Comparison of ENCODE assay signal across 8 cellular contexts in genomic region chr3:108090066-108090700, GRCh38. TPM values are rescaled to one million over a fixed set of nuclear protein-coding genes. Genes with fewer than 3 reads are reported as not detected.
DNase-seq lines count a peak whose midpoint lies in the region; ATAC-seq, FAIRE-seq and TF ChIP-seq lines count a peak whose summit lies in the region.

No MANE protein-coding gene starts in this region.

- H3K4me3 Mint-ChIP-seq in CD4-positive, alpha-beta T cell, result peak overlapping the region; percentile 100

- no peaks in the 10 kb centered on the region for H3K9me3 Mint-ChIP-seq in CD4-positive, alpha-beta T cell

- H4K20me1 ChIP-seq in KMS-11 (ENCODE audit: insufficient read depth) (no peaks in the 10 kb centered on the region; the same call in 1 of the 2 replicates), keratinocyte (ENCODE audit: control insufficient read depth, extremely low read depth, insufficient read depth, low read length) (no peaks in the 10 kb centered on the region)

- no peak for FAIRE-seq in keratinocyte (lab: Jason Lieb, UNC)

- H3K9ac ChIP-seq in KMS-11, result peak overlapping the region; percentile 83
- H3K9ac ChIP-seq in keratinocyte (ENCODE audit: control insufficient read depth, extremely low read depth, insufficient read depth, low read length), result peak overlapping the region; percentile 87

- peak; percentile 22 to 77 (median 44) for DNase-seq in CD4-positive, alpha-beta T cell
- DNase-seq in WERI-Rb-1 (peak; percentile 29), breast epithelium (ENCODE audit: low spot score in 2 of 2) (no peak), keratinocyte (ENCODE audit: low read depth, low spot score) (no peak)
- DNase-seq in stimulated activated CD4-positive, alpha-beta T cell treated with anti-CD3 and anti-CD28 coated beads, Interleukin-12 subunit alpha, Interleukin-12 subunit beta, amount 100 ng/mL, for 4 hours, result peak; percentile 52

- H2AFZ ChIP-seq in KMS-11 (ENCODE audit: low read depth) (peak overlapping the region; percentile 58; the same call in 1 of the 2 replicates), keratinocyte (ENCODE audit: control insufficient read depth, low read length) (peak overlapping the region; percentile 86)

- peaks cover 39% of the 10 kb centered on the region for H3K4me1 ChIP-seq in KMS-11 (ENCODE audit: low read depth, poor library complexity, severe bottlenecking)
- H3K4me1 ChIP-seq in breast epithelium, result peaks cover 0 to 4% of the 10 kb centered on the region in 2 donors
- H3K4me1 ChIP-seq in keratinocyte (ENCODE audit: control insufficient read depth, extremely low read depth, insufficient read depth, low read length), result peaks cover 8% of the 10 kb centered on the region

- dilution Hi-C loops in keratinocyte (cut with MboI; ENCODE audit: extremely low pct_ligation_motif_present, low sequenced_read_pairs), result no loop called here

- H3K4me2 ChIP-seq in KMS-11 (peak overlapping the region; percentile 91), keratinocyte (ENCODE audit: control insufficient read depth, extremely low read depth, insufficient read depth, low read depth, low read length) (peak overlapping the region; percentile 97)

- TF ChIP-seq CTCF in CD4-positive, alpha-beta T cell (IDR thresholded peaks at IDR 0.05), result no peak
- TF ChIP-seq CTCF in KMS-11 (conservative IDR thresholded peaks at IDR 0.05; ENCODE audit: low read depth, low read length), result no peak
- no peak for TF ChIP-seq CTCF in WERI-Rb-1 (IDR thresholded peaks at IDR 0.05; ENCODE audit: low read depth, low read length)
- no peak for TF ChIP-seq CTCF in breast epithelium (IDR thresholded peaks at IDR 0.05)
- no peak for TF ChIP-seq CTCF in keratinocyte (optimal IDR thresholded peaks at IDR 0.05 in 1 of 3, IDR thresholded peaks at IDR 0.05 in 1 of 3, conservative IDR thresholded peaks at IDR 0.05 in 1 of 3; ENCODE audit: extremely low read depth in 1 of 3, insufficient read depth in 2 of 3, low read length in 3 of 3)

- CTCF ChIA-PET in CD4-positive, alpha-beta T cell (lab: Charles Lee), result no interaction called here

- no peaks in the 10 kb centered on the region for H3K9me1 ChIP-seq in keratinocyte (ENCODE audit: control insufficient read depth, extremely low read depth, insufficient read depth, low read length)

- peak; percentile 45 for ATAC-seq in CD4-positive, alpha-beta T cell (ENCODE audit: poor library complexity)
- peak; percentile 20 for ATAC-seq in GM21447 (IDR thresholded peaks at IDR 0.05; ENCODE audit: unreplicated experiment)
- ATAC-seq in HG03521 (IDR thresholded peaks at IDR 0.05; ENCODE audit: unreplicated experiment), result no peak

- no peak overlapping the region for H3K27ac Mint-ChIP-seq in CD4-positive, alpha-beta T cell

- H3K36me3 Mint-ChIP-seq in CD4-positive, alpha-beta T cell (ENCODE audit: low read depth), result peaks cover 23% of the 10 kb centered on the region

- peak overlapping the region; percentile 98 for H3K27ac ChIP-seq in CD4-positive, alpha-beta T cell (ENCODE audit: low read depth, low read length)
- H3K27ac ChIP-seq in KMS-11, result peak overlapping the region; percentile 83
- H3K27ac ChIP-seq in WERI-Rb-1, result peak overlapping the region; percentile 62
- peak overlapping the region; percentile 92 to 96 for H3K27ac ChIP-seq in breast epithelium
- peak overlapping the region; percentile 81 for H3K27ac ChIP-seq in keratinocyte (ENCODE audit: control insufficient read depth, insufficient read depth, low read length)

- no peaks in the 10 kb centered on the region for H3K27me3 Mint-ChIP-seq in CD4-positive, alpha-beta T cell

- H3K4me1 Mint-ChIP-seq in CD4-positive, alpha-beta T cell (ENCODE audit: low read depth), result peaks cover 38% of the 10 kb centered on the region

- no peaks in the 10 kb centered on the region for H3K9me3 ChIP-seq in CD4-positive, alpha-beta T cell (ENCODE audit: control insufficient read depth, low read length)
- H3K9me3 ChIP-seq in WERI-Rb-1 (ENCODE audit: severe bottlenecking) (peaks cover 4% of the 10 kb centered on the region), breast epithelium (no peaks in the 10 kb centered on the region), keratinocyte (ENCODE audit: control insufficient read depth, low read depth, low read length) (peaks cover 2% of the 10 kb centered on the region)

- TF ChIP-seq POLR2A in breast epithelium (IDR thresholded peaks at IDR 0.05), result no peak

- peaks cover 55% of the 10 kb centered on the region for H3K79me2 ChIP-seq in KMS-11 (ENCODE audit: insufficient read depth, low read depth)
- H3K79me2 ChIP-seq in keratinocyte (ENCODE audit: control insufficient read depth, insufficient read depth, low read length), result peaks cover 50% of the 10 kb centered on the region

- POLR2A ChIA-PET in CD4-positive, alpha-beta T cell (lab: Charles Lee), result interaction anchor here (0.6 to 7.6 kb wide), 11 partner anchors 10 to 162 kb away, joined by 3 to 323 read pairs (median 4); partner anchors contain the start of gene IFT57

- intact Hi-C loops in CD4-positive, alpha-beta T cell (cut with DNase I, micrococcal nuclease), result loop anchor here in 1 of 2 experiments (1.0 kb wide), 2 partner anchors 35 to 132 kb away; partner anchors contain the start of gene IFT57
- intact Hi-C loops in breast epithelium (cut with DNase I; ENCODE audit: low total_unique reads), result loop anchor here (2.0 kb wide), 1 partner anchor 133 kb away; the partner anchor contains the start of gene IFT57

- no peaks in the 10 kb centered on the region for H3K27me3 ChIP-seq in CD4-positive, alpha-beta T cell (ENCODE audit: control insufficient read depth, insufficient read depth, low read length)
- no peaks in the 10 kb centered on the region for H3K27me3 ChIP-seq in KMS-11 (ENCODE audit: insufficient read depth, low read depth)
- no peaks in the 10 kb centered on the region for H3K27me3 ChIP-seq in WERI-Rb-1 (ENCODE audit: insufficient read depth, low read depth, severe bottlenecking)
- H3K27me3 ChIP-seq in breast epithelium, result no peaks in the 10 kb centered on the region
- no peaks in the 10 kb centered on the region for H3K27me3 ChIP-seq in keratinocyte (ENCODE audit: control insufficient read depth, extremely low read depth, insufficient read depth, low read length)

- H3K4me3 ChIP-seq in KMS-11 (IDR thresholded peaks at IDR 0.05; ENCODE audit: insufficient read depth, low read depth, low read length) (no peak overlapping the region), WERI-Rb-1 (ENCODE audit: low read depth, low read length) (peak overlapping the region; percentile 96), breast epithelium (peak overlapping the region; percentile 80 to 97 (median 96)), keratinocyte (ENCODE audit: control insufficient read depth in 2 of 3, extremely low read depth in 1 of 3, insufficient read depth in 2 of 3, low read depth in 1 of 3, low read length in 3 of 3) (peak overlapping the region; percentile 89 to 95 (median 92))

- H3K36me3 ChIP-seq in KMS-11 (ENCODE audit: insufficient read depth), result no peaks in the 10 kb centered on the region
- no peaks in the 10 kb centered on the region for H3K36me3 ChIP-seq in WERI-Rb-1
- no peaks in the 10 kb centered on the region for H3K36me3 ChIP-seq in breast epithelium
- no peaks in the 10 kb centered on the region for H3K36me3 ChIP-seq in keratinocyte (ENCODE audit: control insufficient read depth in 2 of 2, extremely low read depth in 1 of 2, insufficient read depth in 2 of 2, low read length in 2 of 2)

RNA-seq across cellular contexts. Expression of gene CD47, which starts 0.6 kb away (rescaled TPM):
- 100 to 1,000 TPM; 166 to 170 TPM for total RNA-seq in CD4-positive, alpha-beta T cell
- 100 to 1,000 TPM in 1 of 3 donors, 10 to 100 TPM in 2; 52.8 to 126 (median 85.5) TPM for total RNA-seq in breast epithelium
- polyA plus RNA-seq in keratinocyte, result 48.3 to 96.5 TPM (median 64.3 TPM) in 3 replicates
- polyA plus RNA-seq in keratinocyte (2011; ENCODE audit: low read depth), result 84.5 TPM
- polyA plus RNA-seq in keratinocyte (2011; cell fraction: cytosol; rRNA removed), result 39.4 and 72.7 TPM in 2 replicates
- 73.2 and 105 TPM in 2 replicates for polyA plus RNA-seq in keratinocyte (2011; cell fraction: nucleus; rRNA removed)
- polyA plus RNA-seq in keratinocyte (2012; ENCODE audit: low replicate concordance), result 30.9 and 48.9 TPM in 2 replicates
- polyA minus RNA-seq in keratinocyte, result 29.9 to 61.0 TPM (median 36.8 TPM) in 3 replicates
- 11.7 TPM for polyA minus RNA-seq in keratinocyte (2011; cell fraction: cytosol; rRNA and poly(A)+ RNA removed)
- 29.3 and 66.9 TPM in 2 replicates for polyA minus RNA-seq in keratinocyte (2011; cell fraction: nucleus; rRNA and poly(A)+ RNA removed)

Comparison
In these comparisons a context has a peak if more than half of its experiments do, and no peak if none do; other contexts are left out.
1. DNase-seq: peak in CD4-positive, alpha-beta T cell (10 of 10), WERI-Rb-1 (single experiment) and stimulated activated CD4-positive, alpha-beta T cell treated with anti-CD3 and anti-CD28 coated beads, Interleukin-12 subunit alpha, Interleukin-12 subunit beta, amount 100 ng/mL, for 4 hours (single experiment); none in breast epithelium (0 of 2) and keratinocyte (single experiment).
2. Peak in every context shown above with its lines, with median percentiles within 50 percentile points of each other: H3K27ac ChIP-seq.